ENCODE assay signal across 15 cellular contexts in genomic region chr5:31133488-31133887, GRCh38. TPM values are rescaled to one million over a fixed set of nuclear protein-coding genes. Genes with fewer than 3 reads are reported as not detected.
DNase-seq lines count a peak whose midpoint lies in the region; ATAC-seq and TF ChIP-seq lines count a peak whose summit lies in the region.
"Had no signal": no experiment of that assay in that cellular context is flagged by ENCODE, and none has a peak within 500 bp of the region (broad histone marks: within the 10 kb centered on the region; RNA-seq: fewer than 3 reads in every experiment).

No MANE protein-coding gene starts in this region.

- H3K79me1 ChIP-seq in IMR-90 (ENCODE audit: low read depth in 1 of 2, low read length in 2 of 2), result no peaks in the 10 kb centered on the region

- H4K5ac ChIP-seq in IMR-90 (ENCODE audit: low read depth, low read length), result no peak overlapping the region

- CTCF ChIA-PET in IMR-90 (lab: Yijun Ruan, JAX), result interaction anchor here (1.5 kb wide), 1 partner anchor 10 kb away, joined by 4 read pairs; no protein-coding TSS in a partner anchor

- DNase-seq in IMR-90 (peak; percentile 61), SK-N-MC (ENCODE audit: low read depth, low spot score) (peak; percentile 88), fibroblast of pulmonary artery (ENCODE audit: low read depth) (peak; percentile 69), NCI-H2171 treated with DMSO at 0.1 percent for 48 hours (lab: John Stamatoyannopoulos, UW) (no peak), HAP-1 (ENCODE audit: low spot score in 2 of 2) (no peak), Ammon's horn (ENCODE audit: low spot score) (no peak)
- DNase-seq: activated CD4-positive, CD25-positive, alpha-beta regulatory T cell; amygdala; effector memory CD8-positive, alpha-beta T cell; stimulated activated CD4-positive, alpha-beta T cell treated with anti-CD3 and anti-CD28 coated beads, Interleukin-1b, Interleukin-23, amount 100 ng/mL, for 48 hours had no signal

- TF ChIP-seq CTCF in IMR-90 (conservative IDR thresholded peaks at IDR 0.05; ENCODE audit: low read depth, low read length) (no peak), fibroblast of pulmonary artery (IDR thresholded peaks at IDR 0.05; ENCODE audit: low read length, missing control alignments) (no peak), gastroesophageal sphincter (IDR thresholded peaks at IDR 0.05) (no peak)

- H2AK9ac ChIP-seq in IMR-90 (replicated peaks; ENCODE audit: low read depth, low read length, poor library complexity), result no peak overlapping the region

- TF ChIP-seq POLR2A in IMR-90 (IDR thresholded peaks at IDR 0.05; ENCODE audit: low read depth, low read length), result no peak
- TF ChIP-seq POLR2A in gastroesophageal sphincter (IDR thresholded peaks at IDR 0.05), result no peak

- H3K9me1 ChIP-seq in IMR-90 (ENCODE audit: insufficient read depth, low read length), result no peaks in the 10 kb centered on the region

- H3K23ac ChIP-seq in IMR-90 (ENCODE audit: low read depth, low read length), result no peak overlapping the region

- no peak overlapping the region; a peak in 1 of 20 replicates for H3K4me3 ChIP-seq in BLaER1 treated with 17β-estradiol and CSF1 and Interleukin-3, amounts not matched to agents 10 nM and 100 nM
- H3K4me3 ChIP-seq in IMR-90 (ENCODE audit: insufficient read depth, low read depth, low read length), result no peak overlapping the region
- H3K4me3 ChIP-seq in SK-N-MC, result peak overlapping the region; percentile 56
- no peak overlapping the region for H3K4me3 ChIP-seq in fibroblast of pulmonary artery (replicated peaks; ENCODE audit: low read depth, low read length)
- no peak overlapping the region for H3K4me3 ChIP-seq in gastroesophageal sphincter
- H3K4me3 ChIP-seq in HAP-1, result no peak overlapping the region

- dilution Hi-C loops in IMR-90 (cut with HindIII; ENCODE audit: low sequenced_read_pairs, unreplicated experiment), result no loop called here

- peak overlapping the region in 7 of 11 experiments; percentile 38 to 79 (median 40); a peak in 15 of 22 replicates for H3K27ac ChIP-seq in BLaER1 treated with 17β-estradiol and CSF1 and Interleukin-3, amounts not matched to agents 10 nM and 100 nM
- H3K27ac ChIP-seq in IMR-90 (ENCODE audit: insufficient read depth, low read length), result 0 out of 2 replicates have a peak overlapping the region, but pooled peaks have one; percentile 6
- H3K27ac ChIP-seq in SK-N-MC, result 0 out of 2 replicates have a peak overlapping the region, but pooled peaks have one; percentile 15
- H3K27ac ChIP-seq in gastroesophageal sphincter, result no peak overlapping the region

- H2BK120ac ChIP-seq in IMR-90 (ENCODE audit: low read depth, low read length), result peak overlapping the region; percentile 35; the same call in 1 of the 2 replicates

- H2AFZ ChIP-seq in IMR-90 (replicated peaks; ENCODE audit: low read length, poor library complexity), result peak overlapping the region; percentile 74

- H4K91ac ChIP-seq in IMR-90 (ENCODE audit: insufficient read depth, low read depth, low read length), result peak overlapping the region; percentile 78; the same call in 1 of the 2 replicates

- H4K20me1 ChIP-seq in BLaER1 treated with 17β-estradiol and CSF1 and Interleukin-3, amounts not matched to agents 10 nM and 100 nM, result no peaks in the 10 kb centered on the region
- H4K20me1 ChIP-seq in IMR-90 (ENCODE audit: insufficient read depth, low read length), result no peaks in the 10 kb centered on the region

- BruUV-seq in IMR-90 (replicated peaks; lab: Mats Ljungman, UMichigan), result no TSS peak

- intact Hi-C loops in IMR-90 (cut with micrococcal nuclease), result no loop called here

- H4K8ac ChIP-seq in IMR-90 (ENCODE audit: low read depth in 2 of 2, low read length in 2 of 2), result peak overlapping the region; percentile 4 to 70; a peak in 2 of 4 replicates

- no CpG with 5 or more reads among the region's 4 CpGs for WGBS in IMR-90 (ENCODE audit: extremely low coverage in 2 of 2, insufficient read length in 1 of 2), 2 experiments
- 50 to 77% methylated on average over 3 to 4 of the region's 4 CpGs for WGBS in gastroesophageal sphincter (ENCODE audit: low coverage in 1 of 2), 2 donors

- peak; percentile 48; the same call in 1 of the 2 replicates for ATAC-seq in IMR-90 (ENCODE audit: low read depth)
- no peak for ATAC-seq in gastroesophageal sphincter
- ATAC-seq: effector memory CD8-positive, alpha-beta T cell; Right ventricle myocardium inferior; stimulated activated effector memory CD8-positive, alpha-beta T cell treated with anti-CD3 and anti-CD28 coated beads, Interleukin-12 subunit alpha, Interleukin-12 subunit beta, amount 100 ng/mL, for 72 hours had no signal

- H3K14ac ChIP-seq in IMR-90 (replicated peaks; ENCODE audit: low read depth, low read length), result peak overlapping the region; percentile 14

- H3K18ac ChIP-seq in IMR-90 (ENCODE audit: low read depth, low read length), result peak overlapping the region; percentile 57; the same call in 1 of the 2 replicates

- H3K36me3 ChIP-seq in BLaER1 treated with 17β-estradiol and CSF1 and Interleukin-3, amounts not matched to agents 10 nM and 100 nM, result no peaks in the 10 kb centered on the region
- H3K36me3 ChIP-seq in IMR-90 (ENCODE audit: control insufficient read depth, insufficient read depth, low read length), result no peaks in the 10 kb centered on the region
- no peaks in the 10 kb centered on the region for H3K36me3 ChIP-seq in SK-N-MC (ENCODE audit: insufficient read depth, low read length)
- no peaks in the 10 kb centered on the region for H3K36me3 ChIP-seq in gastroesophageal sphincter
- no peaks in the 10 kb centered on the region for H3K36me3 ChIP-seq in HAP-1 (replicated peaks)

- H2BK20ac ChIP-seq in IMR-90 (ENCODE audit: low read depth, low read length), result peak overlapping the region; percentile 60; the same call in 1 of the 2 replicates

- H3K9ac ChIP-seq in BLaER1 treated with 17β-estradiol and CSF1 and Interleukin-3, amounts not matched to agents 10 nM and 100 nM, result peak overlapping the region in 2 of 11 experiments; percentile 9 to 41; a peak in 2 of 22 replicates
- no peak overlapping the region for H3K9ac ChIP-seq in IMR-90 (ENCODE audit: low read depth, low read length)
- no peak overlapping the region for H3K9ac ChIP-seq in SK-N-MC (ENCODE audit: insufficient read length)

- H2BK15ac ChIP-seq in IMR-90 (ENCODE audit: low read depth, low read length), result 0 out of 3 replicates have a peak overlapping the region, but pooled peaks have one; percentile 9

- H3K4ac ChIP-seq in IMR-90 (ENCODE audit: low read depth, low read length), result peak overlapping the region; percentile 60; the same call in 1 of the 2 replicates

- H2BK5ac ChIP-seq in IMR-90 (ENCODE audit: low read depth, low read length, poor library complexity, severe bottlenecking), result peak overlapping the region; percentile 78

- peaks cover 6 to 39% (median 30%) of the 10 kb centered on the region in 10 experiments; a peak in 19 of 20 replicates for H3K4me1 ChIP-seq in BLaER1 treated with 17β-estradiol and CSF1 and Interleukin-3, amounts not matched to agents 10 nM and 100 nM
- H3K4me1 ChIP-seq in IMR-90 (ENCODE audit: control insufficient read depth, insufficient read depth, low read length) (peaks cover 2% of the 10 kb centered on the region; the same call in 1 of the 2 replicates), gastroesophageal sphincter (no peaks in the 10 kb centered on the region), HAP-1 (no peaks in the 10 kb centered on the region)

- H3K4me2 ChIP-seq in BLaER1 treated with 17β-estradiol and CSF1 and Interleukin-3, amounts not matched to agents 10 nM and 100 nM, result peak overlapping the region; percentile 24 to 73 (median 54); a peak in 21 of 22 replicates
- H3K4me2 ChIP-seq in IMR-90 (ENCODE audit: low read depth, low read length), result peak overlapping the region; percentile 64; the same call in 1 of the 2 replicates

- no peaks in the 10 kb centered on the region for H3K27me3 ChIP-seq in BLaER1 treated with 17β-estradiol and CSF1 and Interleukin-3, amounts not matched to agents 10 nM and 100 nM
- no peaks in the 10 kb centered on the region for H3K27me3 ChIP-seq in IMR-90 (ENCODE audit: control insufficient read depth, insufficient read depth, low read length)
- H3K27me3 ChIP-seq in gastroesophageal sphincter, result no peaks in the 10 kb centered on the region
- no peaks in the 10 kb centered on the region for H3K27me3 ChIP-seq in HAP-1 (ENCODE audit: low read depth)

- POLR2A ChIA-PET in IMR-90 (lab: Charles Lee; ENCODE audit: unreplicated experiment), result interaction anchor here (0.6 kb wide), 1 partner anchor 191 kb away, joined by 18 read pairs; no protein-coding TSS in a partner anchor

- H3K9me3 ChIP-seq in BLaER1 treated with 17β-estradiol and CSF1 and Interleukin-3, amounts not matched to agents 10 nM and 100 nM (replicated peaks in 1 of 11), result peaks cover 0 to 15% (median 6%) of the 10 kb centered on the region in 11 experiments; a peak in 8 of 22 replicates
- no peaks in the 10 kb centered on the region for H3K9me3 ChIP-seq in IMR-90 (ENCODE audit: control insufficient read depth, insufficient read depth, low read length)
- no peaks in the 10 kb centered on the region for H3K9me3 ChIP-seq in SK-N-MC (ENCODE audit: low read depth, low read length)
- H3K9me3 ChIP-seq in gastroesophageal sphincter, result no peaks in the 10 kb centered on the region
- no peaks in the 10 kb centered on the region for H3K9me3 ChIP-seq in HAP-1

- no peak overlapping the region for H3K56ac ChIP-seq in IMR-90 (ENCODE audit: extremely low read depth, insufficient read depth, low read length)

- TF ChIP-seq EP300 in gastroesophageal sphincter (IDR thresholded peaks at IDR 0.05), result no peak

- TF ChIP-seq RAD21 in IMR-90 (IDR thresholded peaks at IDR 0.05; ENCODE audit: low read length), result no peak

- no peak overlapping the region for H2AK5ac ChIP-seq in IMR-90 (ENCODE audit: low read depth, low read length)

- in situ Hi-C loops in IMR-90 (cut with MboI; ENCODE audit: low sequenced_read_pairs) (no loop called here), HAP-1 (cut with MboI; ENCODE audit: low sequenced_read_pairs) (no loop called here)

TF ChIP-seq in IMR-90, 13 proteins besides CTCF, POLR2A, EP300 and RAD21:
- TF ChIP-seq CEBPB (IDR thresholded peaks at IDR 0.05; ENCODE audit: low read depth, low read length) (peak; percentile 73), SMC3 (IDR thresholded peaks at IDR 0.05; ENCODE audit: low read depth, low read length) (no peak)

RNA-seq across cellular contexts. Expression of gene CDH6, which starts 60.0 kb away (rescaled TPM):
- total RNA-seq in IMR-90 (2012; rRNA removed), result 211 and 232 TPM in 2 replicates
- 69.1 and 72.2 TPM in 2 replicates for polyA plus RNA-seq in IMR-90 (2012; rRNA removed)
- polyA plus RNA-seq in IMR-90 (2012; cell fraction: cytosol; rRNA removed), result 21.5 and 33.5 TPM in 2 replicates
- polyA plus RNA-seq in IMR-90 (2012; cell fraction: nucleus; rRNA removed; ENCODE audit: low replicate concordance), result 22.6 and 44.0 TPM in 2 replicates
- 10 to 100 TPM in 1 of 4 donors, 1 to 10 TPM in 3; 5.5 to 10.9 (median 8.4) TPM for total RNA-seq in gastroesophageal sphincter
- total RNA-seq: mononuclear cell had no signal

Comparison
In these comparisons a context has a peak if more than half of its experiments do, and no peak if none do; other contexts are left out.
1. H3K27ac ChIP-seq: peak in BLaER1 treated with 17β-estradiol and CSF1 and Interleukin-3, amounts not matched to agents 10 nM and 100 nM (7 of 11), IMR-90 (single experiment) and SK-N-MC (single experiment); none in gastroesophageal sphincter (0 of 4).
2. DNase-seq: peak in IMR-90 (single experiment), SK-N-MC (single experiment) and fibroblast of pulmonary artery (single experiment); none in NCI-H2171 treated with DMSO at 0.1 percent for 48 hours (single experiment), HAP-1 (0 of 2) and Ammon's horn (single experiment).
3. RNA of gene CDH6, which starts 60.0 kb away (total RNA-seq): 211 to 232 TPM in IMR-90; 5.5 to 10.9 TPM in gastroesophageal sphincter; every median in the first group is over 10 times any median in the second.